In genomic region chr22:43508489-43508888, GRCh38 we compare ENCODE assay signal across 38 cellular contexts.
"Had no signal": no experiment of that assay in that cellular context is flagged by ENCODE, and none has a peak within 500 bp of the region (broad histone marks: within the 10 kb centered on the region; RNA-seq: fewer than 3 reads in every experiment).

No MANE protein-coding gene starts in this region.

- H3K9me3 Mint-ChIP-seq: activated naive CD4-positive, alpha-beta T cell treated with anti-CD3 and anti-CD28 coated beads for 36 hours; activated naive CD4-positive, alpha-beta T cell treated with anti-CD3 and anti-CD28 coated beads, Interleukin-2, amount 10 ng/mL, durations not matched to agents 7 days and 5 days; activated naive CD4-positive, alpha-beta T cell treated with anti-CD3 and anti-CD28 coated beads, Interleukin-2, amount 50 U/mL, for 24 hours; activated naive CD4-positive, alpha-beta T cell treated with anti-CD3 and anti-CD28 coated beads, Interleukin-2, amount 50 U/mL, for 72 hours; activated naive CD8-positive, alpha-beta T cell treated with anti-CD3 and anti-CD28 coated beads for 36 hours; activated naive CD8-positive, alpha-beta T cell treated with anti-CD3 and anti-CD28 coated beads, Interleukin-2, amount 10 ng/mL, durations not matched to agents 7 days and 5 days; activated naive CD8-positive, alpha-beta T cell treated with anti-CD3 and anti-CD28 coated beads, Interleukin-2, amount 50 U/mL, for 24 hours; activated T-cell treated with anti-CD3 and anti-CD28 coated beads, Interleukin-2, amount 50 U/mL, for 24 hours; activated T-cell treated with anti-CD3 and anti-CD28 coated beads, Interleukin-2, amount 50 U/mL, for 4 hours; activated T-helper 1 cell treated with anti-CD3 and anti-CD28 coated beads, Interleukin-12 subunit alpha, Interleukin-12 subunit beta, Interleukin-2, Interleukin-4 antibody, amounts not matched to agents 30 ng/mL and 10 ng/mL and 1 ng/mL, durations not matched to agents 14 hours and 24 hours and 36 hours; activated T-helper 17 cell treated with anti-CD3 and anti-CD28 coated beads, Interleukin-2, amount 50 U/mL, for 72 hours; activated T-helper 2 cell treated with anti-CD3 and anti-CD28 coated beads, Interferon-gamma antibody, Interleukin-2, Interleukin-4, amounts not matched to agents 10 μg/mL and 5 μg/mL and 100 μg/mL, durations not matched to agents 14 hours and 24 hours and 36 hours; brain; central memory CD8-positive, alpha-beta T cell had no signal

- H3K4me1 ChIP-seq: adrenal gland, ascending aorta, body of pancreas, breast epithelium had no signal

- ATAC-seq: activated naive CD4-positive, alpha-beta T cell treated with anti-CD3 and anti-CD28 coated beads, Interleukin-2, amount 50 U/mL, for 72 hours; activated naive CD8-positive, alpha-beta T cell treated with anti-CD3 and anti-CD28 coated beads, Interleukin-2, amount 50 U/mL, for 24 hours; activated T-cell treated with anti-CD3 and anti-CD28 coated beads, Interleukin-2, amount 50 U/mL, for 4 hours; activated T-cell treated with anti-CD3 and anti-CD28 coated beads, Interleukin-2, amount 50 U/mL, for 72 hours; activated T-helper 17 cell treated with anti-CD3 and anti-CD28 coated beads, Interleukin-2, amount 50 U/mL, for 72 hours; body of pancreas had no signal

- H3K4me3 ChIP-seq: adrenal gland, ascending aorta, body of pancreas, breast epithelium, cardiac muscle cell had no signal

- H3K4me3 Mint-ChIP-seq: activated naive CD4-positive, alpha-beta T cell treated with anti-CD3 and anti-CD28 coated beads for 36 hours; activated naive CD4-positive, alpha-beta T cell treated with anti-CD3 and anti-CD28 coated beads, Interleukin-2, amount 10 ng/mL, durations not matched to agents 7 days and 5 days; activated naive CD4-positive, alpha-beta T cell treated with anti-CD3 and anti-CD28 coated beads, Interleukin-2, amount 50 U/mL, for 24 hours; activated naive CD8-positive, alpha-beta T cell; activated naive CD8-positive, alpha-beta T cell treated with anti-CD3 and anti-CD28 coated beads for 36 hours; activated naive CD8-positive, alpha-beta T cell treated with anti-CD3 and anti-CD28 coated beads, Interleukin-2, amount 10 ng/mL, durations not matched to agents 7 days and 5 days; activated naive CD8-positive, alpha-beta T cell treated with anti-CD3 and anti-CD28 coated beads, Interleukin-2, amount 50 U/mL, for 24 hours; activated T-cell treated with anti-CD3 and anti-CD28 coated beads, Interleukin-2, amount 50 U/mL, for 24 hours; activated T-cell treated with anti-CD3 and anti-CD28 coated beads, Interleukin-2, amount 50 U/mL, for 4 hours; activated T-cell treated with anti-CD3 and anti-CD28 coated beads, Interleukin-2, amount 50 U/mL, for 72 hours; activated T-helper 1 cell treated with anti-CD3 and anti-CD28 coated beads, Interleukin-12 subunit alpha, Interleukin-12 subunit beta, Interleukin-2, Interleukin-4 antibody, amounts not matched to agents 30 ng/mL and 10 ng/mL and 1 ng/mL, durations not matched to agents 14 hours and 24 hours and 36 hours; activated T-helper 17 cell treated with anti-CD3 and anti-CD28 coated beads, Interleukin-2, amount 50 U/mL, for 72 hours; brain; central memory CD8-positive, alpha-beta T cell had no signal

- H3K27me3 Mint-ChIP-seq: activated naive CD4-positive, alpha-beta T cell treated with anti-CD3 and anti-CD28 coated beads, Interleukin-2, amount 10 ng/mL, durations not matched to agents 7 days and 5 days; activated naive CD4-positive, alpha-beta T cell treated with anti-CD3 and anti-CD28 coated beads, Interleukin-2, amount 50 U/mL, for 24 hours; activated naive CD8-positive, alpha-beta T cell; activated naive CD8-positive, alpha-beta T cell treated with anti-CD3 and anti-CD28 coated beads for 36 hours; activated naive CD8-positive, alpha-beta T cell treated with anti-CD3 and anti-CD28 coated beads, Interleukin-2, amount 10 ng/mL, durations not matched to agents 7 days and 5 days; activated naive CD8-positive, alpha-beta T cell treated with anti-CD3 and anti-CD28 coated beads, Interleukin-2, amount 50 U/mL, for 24 hours; activated T-cell treated with anti-CD3 and anti-CD28 coated beads, Interleukin-2, amount 50 U/mL, for 24 hours; activated T-helper 17 cell treated with anti-CD3 and anti-CD28 coated beads, Interleukin-2, amount 50 U/mL, for 72 hours; central memory CD8-positive, alpha-beta T cell had no signal

- H3K4me1 Mint-ChIP-seq: activated naive CD4-positive, alpha-beta T cell treated with anti-CD3 and anti-CD28 coated beads, Interleukin-2, amount 10 ng/mL, durations not matched to agents 7 days and 5 days; activated naive CD4-positive, alpha-beta T cell treated with anti-CD3 and anti-CD28 coated beads, Interleukin-2, amount 50 U/mL, for 24 hours; activated naive CD8-positive, alpha-beta T cell treated with anti-CD3 and anti-CD28 coated beads for 36 hours; activated naive CD8-positive, alpha-beta T cell treated with anti-CD3 and anti-CD28 coated beads, Interleukin-2, amount 10 ng/mL, durations not matched to agents 7 days and 5 days; activated naive CD8-positive, alpha-beta T cell treated with anti-CD3 and anti-CD28 coated beads, Interleukin-2, amount 50 U/mL, for 24 hours; activated T-helper 17 cell treated with anti-CD3 and anti-CD28 coated beads, Interleukin-2, amount 50 U/mL, for 72 hours; brain; central memory CD8-positive, alpha-beta T cell had no signal

- DNase-seq: activated effector memory CD4-positive, alpha-beta T cell treated with anti-CD3 and anti-CD28 coated beads, Interleukin-2, amount 50 U/mL, for 16 hours; activated effector memory CD4-positive, alpha-beta T cell treated with Interleukin-2 at 50 U/mL for 16 hours; activated gamma-delta T cell; activated gamma-delta T cell treated with Interleukin-2 at 50 U/mL for 16 hours; activated naive CD4-positive, alpha-beta T cell; activated naive CD4-positive, alpha-beta T cell treated with anti-CD3 and anti-CD28 coated beads for 36 hours; activated naive CD4-positive, alpha-beta T cell treated with anti-CD3 and anti-CD28 coated beads, Interleukin-2, amount 10 ng/mL, durations not matched to agents 7 days and 5 days; activated naive CD4-positive, alpha-beta T cell treated with anti-CD3 and anti-CD28 coated beads, Interleukin-2, amount 50 U/mL, for 16 hours; activated naive CD4-positive, alpha-beta T cell treated with Interleukin-2 at 50 U/mL for 16 hours; activated naive CD8-positive, alpha-beta T cell treated with anti-CD3 and anti-CD28 coated beads for 36 hours; activated naive CD8-positive, alpha-beta T cell treated with anti-CD3 and anti-CD28 coated beads, Interleukin-2, amount 10 ng/mL, durations not matched to agents 7 days and 5 days; activated naive CD8-positive, alpha-beta T cell treated with anti-CD3 and anti-CD28 coated beads, Interleukin-2, amount 50 U/mL, for 24 hours; activated T-cell treated with anti-CD3 and anti-CD28 coated beads, Interleukin-2, amount 50 U/mL, for 24 hours; activated T-cell treated with anti-CD3 and anti-CD28 coated beads, Interleukin-2, amount 50 U/mL, for 4 hours; activated T-cell treated with anti-CD3 and anti-CD28 coated beads, Interleukin-2, amount 50 U/mL, for 48 hours; activated T-cell treated with anti-CD3 and anti-CD28 coated beads, Interleukin-2, amount 50 U/mL, for 72 hours; adrenal gland; amniotic stem cell; amygdala; anterior cingulate cortex; body of pancreas; brain microvascular endothelial cell; caudate nucleus; central memory CD4-positive, alpha-beta T cell; cerebellar nuclear complex had no signal

- FAIRE-seq: astrocyte, bronchial epithelial cell had no signal

- H3K36me3 ChIP-seq: adrenal gland, ascending aorta, brain microvascular endothelial cell, breast epithelium, cardiac muscle cell had no signal

- H3K27me3 ChIP-seq: adrenal gland, ascending aorta, body of pancreas, brain microvascular endothelial cell, breast epithelium, cardiac muscle cell had no signal

- H3K36me3 Mint-ChIP-seq: activated naive CD4-positive, alpha-beta T cell treated with anti-CD3 and anti-CD28 coated beads, Interleukin-2, amount 10 ng/mL, durations not matched to agents 7 days and 5 days; activated naive CD4-positive, alpha-beta T cell treated with anti-CD3 and anti-CD28 coated beads, Interleukin-2, amount 50 U/mL, for 24 hours; activated naive CD4-positive, alpha-beta T cell treated with anti-CD3 and anti-CD28 coated beads, Interleukin-2, amount 50 U/mL, for 72 hours; activated naive CD8-positive, alpha-beta T cell; activated naive CD8-positive, alpha-beta T cell treated with anti-CD3 and anti-CD28 coated beads for 36 hours; activated naive CD8-positive, alpha-beta T cell treated with anti-CD3 and anti-CD28 coated beads, Interleukin-2, amount 10 ng/mL, durations not matched to agents 7 days and 5 days; brain had no signal

- H3K27ac ChIP-seq: adrenal gland, ascending aorta, body of pancreas, brain microvascular endothelial cell, cardiac muscle cell had no signal

- H3K27ac Mint-ChIP-seq: activated naive CD4-positive, alpha-beta T cell treated with anti-CD3 and anti-CD28 coated beads for 36 hours; activated naive CD4-positive, alpha-beta T cell treated with anti-CD3 and anti-CD28 coated beads, Interleukin-2, amount 10 ng/mL, durations not matched to agents 7 days and 5 days; activated naive CD4-positive, alpha-beta T cell treated with anti-CD3 and anti-CD28 coated beads, Interleukin-2, amount 50 U/mL, for 24 hours; activated naive CD4-positive, alpha-beta T cell treated with anti-CD3 and anti-CD28 coated beads, Interleukin-2, amount 50 U/mL, for 72 hours; activated naive CD8-positive, alpha-beta T cell; activated naive CD8-positive, alpha-beta T cell treated with anti-CD3 and anti-CD28 coated beads for 36 hours; activated naive CD8-positive, alpha-beta T cell treated with anti-CD3 and anti-CD28 coated beads, Interleukin-2, amount 10 ng/mL, durations not matched to agents 7 days and 5 days; activated naive CD8-positive, alpha-beta T cell treated with anti-CD3 and anti-CD28 coated beads, Interleukin-2, amount 50 U/mL, for 24 hours; activated T-cell treated with anti-CD3 and anti-CD28 coated beads, Interleukin-2, amount 50 U/mL, for 24 hours; activated T-cell treated with anti-CD3 and anti-CD28 coated beads, Interleukin-2, amount 50 U/mL, for 72 hours; activated T-helper 1 cell treated with anti-CD3 and anti-CD28 coated beads, Interleukin-12 subunit alpha, Interleukin-12 subunit beta, Interleukin-2, Interleukin-4 antibody, amounts not matched to agents 30 ng/mL and 10 ng/mL and 1 ng/mL, durations not matched to agents 14 hours and 24 hours and 36 hours; activated T-helper 17 cell treated with anti-CD3 and anti-CD28 coated beads, Interleukin-2, amount 50 U/mL, for 72 hours; activated T-helper 2 cell treated with anti-CD3 and anti-CD28 coated beads, Interferon-gamma antibody, Interleukin-2, Interleukin-4, amounts not matched to agents 10 μg/mL and 5 μg/mL and 100 μg/mL, durations not matched to agents 14 hours and 24 hours and 36 hours; brain had no signal

- H3K9me3 ChIP-seq: adrenal gland, ascending aorta, body of pancreas, breast epithelium had no signal
